ENCODE assay signal across 1 cellular context in the genomic region with DNA sequence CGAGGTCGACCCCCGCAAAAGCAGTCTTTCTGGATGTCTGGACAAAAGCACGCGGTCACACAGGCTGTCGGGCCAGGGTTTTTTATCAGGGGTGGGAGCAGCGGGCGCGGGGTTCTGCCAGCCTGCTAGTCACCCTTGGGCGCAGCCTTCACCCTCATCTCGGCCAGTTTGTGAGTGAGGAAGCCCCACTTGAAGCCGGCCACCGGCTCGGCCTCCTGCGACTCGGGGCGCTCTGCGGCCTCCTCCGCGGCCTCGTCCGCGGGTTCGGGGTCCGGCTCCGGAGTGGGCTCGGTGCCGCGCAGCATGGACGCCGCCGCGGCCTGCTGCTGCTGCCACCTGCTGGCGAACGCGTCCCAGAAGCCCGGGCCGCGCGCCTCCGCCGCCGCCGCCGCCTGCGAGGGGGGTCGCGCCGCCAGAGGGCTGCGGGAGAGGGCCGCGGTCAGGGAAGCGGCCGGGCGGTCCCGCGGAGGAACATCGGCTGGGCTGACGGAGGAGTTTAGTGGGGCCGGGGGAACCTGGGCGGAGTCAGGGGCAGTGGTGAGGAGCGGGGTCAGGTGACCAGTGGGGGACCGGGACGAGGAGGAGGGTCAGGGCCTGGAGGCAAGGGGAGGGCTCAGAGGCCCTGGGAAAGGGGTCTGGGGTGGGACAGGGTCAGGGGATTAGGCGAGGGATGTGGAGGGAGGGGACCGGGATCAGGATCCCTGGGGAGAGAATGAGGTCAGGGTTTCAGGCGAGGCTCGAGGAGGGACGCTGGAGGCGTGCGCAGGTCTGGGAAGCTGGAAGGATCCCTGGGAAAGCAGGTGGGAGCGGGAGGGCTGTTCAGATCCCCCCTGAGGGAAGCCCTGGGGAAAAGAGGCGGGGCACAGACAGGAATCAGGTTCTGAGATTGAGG.
TF ChIP-seq lines count a peak whose summit lies in the region.

No MANE protein-coding gene starts in this region.

TF ChIP-seq in K562, 482 proteins besides CTCF, POLR2A, EP300 and RAD21 (continued from another document and continues in another):
- TF ChIP-seq, protein P1, sequence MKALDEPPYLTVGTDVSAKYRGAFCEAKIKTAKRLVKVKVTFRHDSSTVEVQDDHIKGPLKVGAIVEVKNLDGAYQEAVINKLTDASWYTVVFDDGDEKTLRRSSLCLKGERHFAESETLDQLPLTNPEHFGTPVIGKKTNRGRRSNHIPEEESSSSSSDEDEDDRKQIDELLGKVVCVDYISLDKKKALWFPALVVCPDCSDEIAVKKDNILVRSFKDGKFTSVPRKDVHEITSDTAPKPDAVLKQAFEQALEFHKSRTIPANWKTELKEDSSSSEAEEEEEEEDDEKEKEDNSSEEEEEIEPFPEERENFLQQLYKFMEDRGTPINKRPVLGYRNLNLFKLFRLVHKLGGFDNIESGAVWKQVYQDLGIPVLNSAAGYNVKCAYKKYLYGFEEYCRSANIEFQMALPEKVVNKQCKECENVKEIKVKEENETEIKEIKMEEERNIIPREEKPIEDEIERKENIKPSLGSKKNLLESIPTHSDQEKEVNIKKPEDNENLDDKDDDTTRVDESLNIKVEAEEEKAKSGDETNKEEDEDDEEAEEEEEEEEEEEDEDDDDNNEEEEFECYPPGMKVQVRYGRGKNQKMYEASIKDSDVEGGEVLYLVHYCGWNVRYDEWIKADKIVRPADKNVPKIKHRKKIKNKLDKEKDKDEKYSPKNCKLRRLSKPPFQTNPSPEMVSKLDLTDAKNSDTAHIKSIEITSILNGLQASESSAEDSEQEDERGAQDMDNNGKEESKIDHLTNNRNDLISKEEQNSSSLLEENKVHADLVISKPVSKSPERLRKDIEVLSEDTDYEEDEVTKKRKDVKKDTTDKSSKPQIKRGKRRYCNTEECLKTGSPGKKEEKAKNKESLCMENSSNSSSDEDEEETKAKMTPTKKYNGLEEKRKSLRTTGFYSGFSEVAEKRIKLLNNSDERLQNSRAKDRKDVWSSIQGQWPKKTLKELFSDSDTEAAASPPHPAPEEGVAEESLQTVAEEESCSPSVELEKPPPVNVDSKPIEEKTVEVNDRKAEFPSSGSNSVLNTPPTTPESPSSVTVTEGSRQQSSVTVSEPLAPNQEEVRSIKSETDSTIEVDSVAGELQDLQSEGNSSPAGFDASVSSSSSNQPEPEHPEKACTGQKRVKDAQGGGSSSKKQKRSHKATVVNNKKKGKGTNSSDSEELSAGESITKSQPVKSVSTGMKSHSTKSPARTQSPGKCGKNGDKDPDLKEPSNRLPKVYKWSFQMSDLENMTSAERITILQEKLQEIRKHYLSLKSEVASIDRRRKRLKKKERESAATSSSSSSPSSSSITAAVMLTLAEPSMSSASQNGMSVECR (CRISPR knock-in tag; IDR thresholded peaks at IDR 0.05) = no peak; the same call in 1 of the 2 replicates
- TF ChIP-seq CTCFL (IDR thresholded peaks at IDR 0.05; ENCODE audit: borderline replicate concordance, insufficient read depth, low read depth, low read length, poor library complexity, severe bottlenecking) (peak; percentile 82), ELF1 (tag; IDR thresholded peaks at IDR 0.05) (no peak), ZNF766 (CRISPR knock-in tag; conservative IDR thresholded peaks at IDR 0.05) (peak; percentile 60; the same call in 1 of the 2 replicates), HBP1 (CRISPR knock-in tag; IDR thresholded peaks at IDR 0.05) (no peak), MCM7 (IDR thresholded peaks at IDR 0.05) (no peak), SIN3B (IDR thresholded peaks at IDR 0.05; ENCODE audit: low read depth) (peak; percentile 49; the same call in 1 of the 2 replicates), ZNF695 (CRISPR knock-in tag; IDR thresholded peaks at IDR 0.05) (no peak), ID3 (CRISPR knock-in tag; IDR thresholded peaks at IDR 0.05) (no peak), ID3 (tag; IDR thresholded peaks at IDR 0.05) (peak; percentile 89; the same call in 1 of the 2 replicates), HNRNPL (IDR thresholded peaks at IDR 0.05; ENCODE audit: low read depth, low read length) (peak; percentile 80), RFX7 (CRISPR knock-in tag; IDR thresholded peaks at IDR 0.05) (no peak), FOSL1 (tag; conservative IDR thresholded peaks at IDR 0.05) (no peak), SMAD4 (CRISPR knock-in tag; conservative IDR thresholded peaks at IDR 0.05) (peak; percentile 83), RBBP5 (IDR thresholded peaks at IDR 0.05; ENCODE audit: borderline replicate concordance, insufficient read depth, low read length, poor library complexity, severe bottlenecking) (no peak), CBFA2T2 (conservative IDR thresholded peaks at IDR 0.05) (peak; percentile 30), ZNF79 (CRISPR knock-in tag; IDR thresholded peaks at IDR 0.05; ENCODE audit: low read depth) (no peak), RBFOX2 (IDR thresholded peaks at IDR 0.05; ENCODE audit: low read depth, low read length) (peak; percentile 65), STAT5B (CRISPR knock-in tag; IDR thresholded peaks at IDR 0.05) (no peak), MNT (conservative IDR thresholded peaks at IDR 0.05) (no peak), PHB2 (IDR thresholded peaks at IDR 0.05; ENCODE audit: low read depth) (no peak), MYC (IDR thresholded peaks at IDR 0.05; ENCODE audit: low read depth, low read length) (0 out of 2 replicates have a peak, but pooled peaks have one; percentile 29), MYC (CRISPR knock-in tag; IDR thresholded peaks at IDR 0.05; ENCODE audit: borderline replicate concordance, low read depth) (no peak), HOXB6 (CRISPR knock-in tag; IDR thresholded peaks at IDR 0.05; ENCODE audit: borderline replicate concordance) (no peak), DMBX1 (CRISPR knock-in tag; IDR thresholded peaks at IDR 0.05; ENCODE audit: borderline replicate concordance) (peak; percentile 66)
- TF ChIP-seq, protein P2, sequence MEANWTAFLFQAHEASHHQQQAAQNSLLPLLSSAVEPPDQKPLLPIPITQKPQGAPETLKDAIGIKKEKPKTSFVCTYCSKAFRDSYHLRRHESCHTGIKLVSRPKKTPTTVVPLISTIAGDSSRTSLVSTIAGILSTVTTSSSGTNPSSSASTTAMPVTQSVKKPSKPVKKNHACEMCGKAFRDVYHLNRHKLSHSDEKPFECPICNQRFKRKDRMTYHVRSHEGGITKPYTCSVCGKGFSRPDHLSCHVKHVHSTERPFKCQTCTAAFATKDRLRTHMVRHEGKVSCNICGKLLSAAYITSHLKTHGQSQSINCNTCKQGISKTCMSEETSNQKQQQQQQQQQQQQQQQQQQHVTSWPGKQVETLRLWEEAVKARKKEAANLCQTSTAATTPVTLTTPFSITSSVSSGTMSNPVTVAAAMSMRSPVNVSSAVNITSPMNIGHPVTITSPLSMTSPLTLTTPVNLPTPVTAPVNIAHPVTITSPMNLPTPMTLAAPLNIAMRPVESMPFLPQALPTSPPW (CRISPR knock-in tag; IDR thresholded peaks at IDR 0.05) = peak; percentile 76
- TF ChIP-seq, protein P3, sequence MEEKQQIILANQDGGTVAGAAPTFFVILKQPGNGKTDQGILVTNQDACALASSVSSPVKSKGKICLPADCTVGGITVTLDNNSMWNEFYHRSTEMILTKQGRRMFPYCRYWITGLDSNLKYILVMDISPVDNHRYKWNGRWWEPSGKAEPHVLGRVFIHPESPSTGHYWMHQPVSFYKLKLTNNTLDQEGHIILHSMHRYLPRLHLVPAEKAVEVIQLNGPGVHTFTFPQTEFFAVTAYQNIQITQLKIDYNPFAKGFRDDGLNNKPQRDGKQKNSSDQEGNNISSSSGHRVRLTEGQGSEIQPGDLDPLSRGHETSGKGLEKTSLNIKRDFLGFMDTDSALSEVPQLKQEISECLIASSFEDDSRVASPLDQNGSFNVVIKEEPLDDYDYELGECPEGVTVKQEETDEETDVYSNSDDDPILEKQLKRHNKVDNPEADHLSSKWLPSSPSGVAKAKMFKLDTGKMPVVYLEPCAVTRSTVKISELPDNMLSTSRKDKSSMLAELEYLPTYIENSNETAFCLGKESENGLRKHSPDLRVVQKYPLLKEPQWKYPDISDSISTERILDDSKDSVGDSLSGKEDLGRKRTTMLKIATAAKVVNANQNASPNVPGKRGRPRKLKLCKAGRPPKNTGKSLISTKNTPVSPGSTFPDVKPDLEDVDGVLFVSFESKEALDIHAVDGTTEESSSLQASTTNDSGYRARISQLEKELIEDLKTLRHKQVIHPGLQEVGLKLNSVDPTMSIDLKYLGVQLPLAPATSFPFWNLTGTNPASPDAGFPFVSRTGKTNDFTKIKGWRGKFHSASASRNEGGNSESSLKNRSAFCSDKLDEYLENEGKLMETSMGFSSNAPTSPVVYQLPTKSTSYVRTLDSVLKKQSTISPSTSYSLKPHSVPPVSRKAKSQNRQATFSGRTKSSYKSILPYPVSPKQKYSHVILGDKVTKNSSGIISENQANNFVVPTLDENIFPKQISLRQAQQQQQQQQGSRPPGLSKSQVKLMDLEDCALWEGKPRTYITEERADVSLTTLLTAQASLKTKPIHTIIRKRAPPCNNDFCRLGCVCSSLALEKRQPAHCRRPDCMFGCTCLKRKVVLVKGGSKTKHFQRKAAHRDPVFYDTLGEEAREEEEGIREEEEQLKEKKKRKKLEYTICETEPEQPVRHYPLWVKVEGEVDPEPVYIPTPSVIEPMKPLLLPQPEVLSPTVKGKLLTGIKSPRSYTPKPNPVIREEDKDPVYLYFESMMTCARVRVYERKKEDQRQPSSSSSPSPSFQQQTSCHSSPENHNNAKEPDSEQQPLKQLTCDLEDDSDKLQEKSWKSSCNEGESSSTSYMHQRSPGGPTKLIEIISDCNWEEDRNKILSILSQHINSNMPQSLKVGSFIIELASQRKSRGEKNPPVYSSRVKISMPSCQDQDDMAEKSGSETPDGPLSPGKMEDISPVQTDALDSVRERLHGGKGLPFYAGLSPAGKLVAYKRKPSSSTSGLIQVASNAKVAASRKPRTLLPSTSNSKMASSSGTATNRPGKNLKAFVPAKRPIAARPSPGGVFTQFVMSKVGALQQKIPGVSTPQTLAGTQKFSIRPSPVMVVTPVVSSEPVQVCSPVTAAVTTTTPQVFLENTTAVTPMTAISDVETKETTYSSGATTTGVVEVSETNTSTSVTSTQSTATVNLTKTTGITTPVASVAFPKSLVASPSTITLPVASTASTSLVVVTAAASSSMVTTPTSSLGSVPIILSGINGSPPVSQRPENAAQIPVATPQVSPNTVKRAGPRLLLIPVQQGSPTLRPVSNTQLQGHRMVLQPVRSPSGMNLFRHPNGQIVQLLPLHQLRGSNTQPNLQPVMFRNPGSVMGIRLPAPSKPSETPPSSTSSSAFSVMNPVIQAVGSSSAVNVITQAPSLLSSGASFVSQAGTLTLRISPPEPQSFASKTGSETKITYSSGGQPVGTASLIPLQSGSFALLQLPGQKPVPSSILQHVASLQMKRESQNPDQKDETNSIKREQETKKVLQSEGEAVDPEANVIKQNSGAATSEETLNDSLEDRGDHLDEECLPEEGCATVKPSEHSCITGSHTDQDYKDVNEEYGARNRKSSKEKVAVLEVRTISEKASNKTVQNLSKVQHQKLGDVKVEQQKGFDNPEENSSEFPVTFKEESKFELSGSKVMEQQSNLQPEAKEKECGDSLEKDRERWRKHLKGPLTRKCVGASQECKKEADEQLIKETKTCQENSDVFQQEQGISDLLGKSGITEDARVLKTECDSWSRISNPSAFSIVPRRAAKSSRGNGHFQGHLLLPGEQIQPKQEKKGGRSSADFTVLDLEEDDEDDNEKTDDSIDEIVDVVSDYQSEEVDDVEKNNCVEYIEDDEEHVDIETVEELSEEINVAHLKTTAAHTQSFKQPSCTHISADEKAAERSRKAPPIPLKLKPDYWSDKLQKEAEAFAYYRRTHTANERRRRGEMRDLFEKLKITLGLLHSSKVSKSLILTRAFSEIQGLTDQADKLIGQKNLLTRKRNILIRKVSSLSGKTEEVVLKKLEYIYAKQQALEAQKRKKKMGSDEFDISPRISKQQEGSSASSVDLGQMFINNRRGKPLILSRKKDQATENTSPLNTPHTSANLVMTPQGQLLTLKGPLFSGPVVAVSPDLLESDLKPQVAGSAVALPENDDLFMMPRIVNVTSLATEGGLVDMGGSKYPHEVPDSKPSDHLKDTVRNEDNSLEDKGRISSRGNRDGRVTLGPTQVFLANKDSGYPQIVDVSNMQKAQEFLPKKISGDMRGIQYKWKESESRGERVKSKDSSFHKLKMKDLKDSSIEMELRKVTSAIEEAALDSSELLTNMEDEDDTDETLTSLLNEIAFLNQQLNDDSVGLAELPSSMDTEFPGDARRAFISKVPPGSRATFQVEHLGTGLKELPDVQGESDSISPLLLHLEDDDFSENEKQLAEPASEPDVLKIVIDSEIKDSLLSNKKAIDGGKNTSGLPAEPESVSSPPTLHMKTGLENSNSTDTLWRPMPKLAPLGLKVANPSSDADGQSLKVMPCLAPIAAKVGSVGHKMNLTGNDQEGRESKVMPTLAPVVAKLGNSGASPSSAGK (IDR thresholded peaks at IDR 0.05) = peak; percentile 48
